21 cellular contexts compared by ENCODE assay signal in genomic region chr11:86196924-86197323, GRCh38.
"Had no signal": no experiment of that assay in that cellular context is flagged by ENCODE, and none has a peak within 500 bp of the region (broad histone marks: within the 10 kb centered on the region; RNA-seq: fewer than 3 reads in every experiment).

No MANE protein-coding gene starts in this region.

- DNase-seq: activated CD4-positive, alpha-beta T cell treated with anti-CD3 and anti-CD28 coated beads for 48 hours; activated CD4-positive, CD25-positive, alpha-beta regulatory T cell; activated CD8-positive, alpha-beta T cell treated with anti-CD3 and anti-CD28 coated beads for 36 hours; activated effector memory CD4-positive, alpha-beta T cell treated with anti-CD3 and anti-CD28 coated beads, Interleukin-2, amount 50 U/mL, for 16 hours; activated naive CD4-positive, alpha-beta T cell treated with anti-CD3 and anti-CD28 coated beads, Interleukin-2, amount 50 U/mL, for 16 hours; activated T-cell treated with anti-CD3 and anti-CD28 coated beads, Interleukin-2, amount 50 U/mL, for 48 hours; colonic mucosa; effector CD4-positive, alpha-beta T cell; heart right ventricle; left lung; nephron progenitor cell; stimulated activated CD4-positive, alpha-beta T cell treated with anti-CD3 and anti-CD28 coated beads, Interleukin-2, amount 100 ng/mL, for 24 hours; stimulated activated naive CD8-positive, alpha-beta T cell treated with anti-CD3 and anti-CD28 coated beads, Interleukin-15, Interleukin-2, amounts not matched to agents 100 U/mL and 50 U/mL, for 24 hours; substantia nigra; uterus had no signal

- H3K27ac ChIP-seq: ascending aorta, colonic mucosa, esophagus muscularis mucosa, heart right ventricle, left lung, tibial nerve, uterus had no signal

- H3K27ac Mint-ChIP-seq: activated CD8-positive, alpha-beta T cell treated with anti-CD3 and anti-CD28 coated beads for 36 hours; mesothelial cell of epicardium; nephron progenitor cell; progenitor cell of endocrine pancreas had no signal

- ATAC-seq: activated CD8-positive, alpha-beta T cell treated with anti-CD3 and anti-CD28 coated beads for 36 hours; heart right ventricle; left lung; stimulated activated naive CD8-positive, alpha-beta T cell treated with anti-CD3 and anti-CD28 coated beads, Interleukin-15, Interleukin-2, amounts not matched to agents 100 U/mL and 50 U/mL, for 24 hours had no signal

- H3K27me3 ChIP-seq: ascending aorta, colonic mucosa, esophagus muscularis mucosa, heart right ventricle, left lung, tibial nerve, uterus had no signal

- H3K9me3 Mint-ChIP-seq: activated CD8-positive, alpha-beta T cell treated with anti-CD3 and anti-CD28 coated beads for 36 hours; central memory CD8-positive, alpha-beta T cell; mesothelial cell of epicardium; nephron progenitor cell had no signal

- H3K9me3 ChIP-seq: ascending aorta, colonic mucosa, esophagus muscularis mucosa, heart right ventricle, left lung, tibial nerve, uterus had no signal

- H3K36me3 Mint-ChIP-seq: mesothelial cell of epicardium had no signal

- H3K4me1 ChIP-seq: colonic mucosa, uterus had no signal

- H3K27me3 Mint-ChIP-seq: central memory CD8-positive, alpha-beta T cell had no signal

- H3K4me3 Mint-ChIP-seq: activated CD8-positive, alpha-beta T cell treated with anti-CD3 and anti-CD28 coated beads for 36 hours; central memory CD8-positive, alpha-beta T cell; mesothelial cell of epicardium; nephron progenitor cell had no signal

- H3K36me3 ChIP-seq: ascending aorta, colonic mucosa, esophagus muscularis mucosa, heart right ventricle, left lung, tibial nerve, uterus had no signal

- H3K4me3 ChIP-seq: ascending aorta, colonic mucosa, esophagus muscularis mucosa, heart right ventricle, left lung, tibial nerve, uterus had no signal
